1 cellular context compared by ENCODE assay signal in genomic region chr22:38843716-38844660, GRCh38.
TF ChIP-seq lines count a peak whose summit lies in the region.

NPTXR (minus strand) TSS chr22:38844028.

TF ChIP-seq in HCT116, 20 proteins besides CTCF, POLR2A, EP300 and RAD21 (continued from another document):
- TF ChIP-seq ELF1 (IDR thresholded peaks at IDR 0.05; ENCODE audit: borderline replicate concordance, low read depth) (no peak), SIN3A (IDR thresholded peaks at IDR 0.05; ENCODE audit: low read depth) (0 out of 2 replicates have a peak, but pooled peaks have one; percentile 45), EZH2 (IDR thresholded peaks at IDR 0.05) (no peak), JUND (IDR thresholded peaks at IDR 0.05) (no peak), REST (IDR thresholded peaks at IDR 0.05; ENCODE audit: low read depth) (no peak), TCF7L2 (IDR thresholded peaks at IDR 0.05; ENCODE audit: borderline replicate concordance, extremely low read depth, insufficient read depth, insufficient read length) (peak; percentile 4), ZNF274 (IDR thresholded peaks at IDR 0.05; ENCODE audit: low read depth, low read length) (no peak)
